Comparison of ENCODE assay signal across 8 cellular contexts in genomic region chr2:95208101-95208500, GRCh38. TPM values are rescaled to one million over a fixed set of nuclear protein-coding genes. Genes with fewer than 3 reads are reported as not detected.
DNase-seq lines count a peak whose midpoint lies in the region; ATAC-seq and TF ChIP-seq lines count a peak whose summit lies in the region.

No MANE protein-coding gene starts in this region.

- H3K27ac Mint-ChIP-seq in activated naive CD4-positive, alpha-beta T cell treated with anti-CD3 and anti-CD28 coated beads for 36 hours: no peak overlapping the region

- H3K4me3 Mint-ChIP-seq in activated naive CD4-positive, alpha-beta T cell treated with anti-CD3 and anti-CD28 coated beads for 36 hours: peak overlapping the region; percentile 88

- intact Hi-C loops in activated naive CD4-positive, alpha-beta T cell treated with anti-CD3 and anti-CD28 coated beads for 36 hours (cut with micrococcal nuclease): no loop called here
- intact Hi-C loops in ascending aorta (cut with DNase I) (no loop called here), right lobe of liver (cut with DNase I) (no loop called here)

- H3K27me3 ChIP-seq in ascending aorta (no peaks in the 10 kb centered on the region), right lobe of liver (no peaks in the 10 kb centered on the region), tibial nerve (no peaks in the 10 kb centered on the region)

- TF ChIP-seq POLR2A in right lobe of liver (IDR thresholded peaks at IDR 0.05): no peak
- no peak for TF ChIP-seq POLR2A in tibial nerve (IDR thresholded peaks at IDR 0.05)

- H3K4me1 ChIP-seq in ascending aorta: no peaks in the 10 kb centered on the region
- no peaks in the 10 kb centered on the region for H3K4me1 ChIP-seq in right lobe of liver
- peaks cover 0 to 22% (median 0%) of the 10 kb centered on the region in 4 donors for H3K4me1 ChIP-seq in tibial nerve

- WGBS in right lobe of liver (ENCODE audit: insufficient coverage, low coverage, low lambda C conversion rate, missing lambda C conversion rate): 76% methylated on average over 6 of the region's 6 CpGs
- WGBS in tibial nerve, 2 donors: 61% methylated on average over 6 of the region's 6 CpGs

- H3K9me3 ChIP-seq in ascending aorta (peaks cover 21 to 33% of the 10 kb centered on the region in 2 donors), right lobe of liver (peaks cover 0 to 18% (median 0%) of the 10 kb centered on the region in 4 donors), tibial nerve (peaks cover 0 to 35% (median 15%) of the 10 kb centered on the region in 4 donors)

- DNase-seq in activated naive CD4-positive, alpha-beta T cell treated with anti-CD3 and anti-CD28 coated beads for 36 hours: no peak
- DNase-seq in activated naive CD4-positive, alpha-beta T cell treated with Interleukin-2 at 50 U/mL for 16 hours: no peak
- DNase-seq in ascending aorta (ENCODE audit: low spot score in 2 of 2) (no peak), right lobe of liver (no peak), tibial nerve (ENCODE audit: low spot score in 2 of 2) (no peak), T-helper 9 cell (no peak), NCI-H1092 (lab: John Stamatoyannopoulos, UW) (no peak)

- peaks cover 38% of the 10 kb centered on the region for H3K36me3 Mint-ChIP-seq in activated naive CD4-positive, alpha-beta T cell treated with anti-CD3 and anti-CD28 coated beads for 36 hours (ENCODE audit: low read depth)

- ATAC-seq in right lobe of liver: no peak
- ATAC-seq in HG02678 (IDR thresholded peaks at IDR 0.05; ENCODE audit: unreplicated experiment): no peak

- peaks cover 17 to 34% of the 10 kb centered on the region in 2 donors for H3K36me3 ChIP-seq in ascending aorta
- H3K36me3 ChIP-seq in right lobe of liver: peaks cover 0 to 7% (median 0%) of the 10 kb centered on the region in 4 donors
- H3K36me3 ChIP-seq in tibial nerve: peaks cover 0 to 52% (median 15%) of the 10 kb centered on the region in 3 donors

- H3K4me3 ChIP-seq in ascending aorta: peak overlapping the region; percentile 52 to 89
- peak overlapping the region; percentile 52 to 83 (median 61) for H3K4me3 ChIP-seq in right lobe of liver
- peak overlapping the region; percentile 70 to 84 (median 74) for H3K4me3 ChIP-seq in tibial nerve

- H3K27me3 Mint-ChIP-seq in activated naive CD4-positive, alpha-beta T cell treated with anti-CD3 and anti-CD28 coated beads for 36 hours (ENCODE audit: low read depth): no peaks in the 10 kb centered on the region

- H3K27ac ChIP-seq in ascending aorta (peak overlapping the region in 1 of 2 donors; percentile 94), right lobe of liver (peak overlapping the region in 1 of 3 donors; percentile 66), tibial nerve (peak overlapping the region in 3 of 4 donors; percentile 74 to 90 (median 87))

- TF ChIP-seq EP300 in tibial nerve (IDR thresholded peaks at IDR 0.05): no peak

- H3K9me3 Mint-ChIP-seq in activated naive CD4-positive, alpha-beta T cell treated with anti-CD3 and anti-CD28 coated beads for 36 hours: peaks cover 31% of the 10 kb centered on the region

- peaks cover 12% of the 10 kb centered on the region for H3K4me1 Mint-ChIP-seq in activated naive CD4-positive, alpha-beta T cell treated with anti-CD3 and anti-CD28 coated beads for 36 hours (ENCODE audit: low read depth)

- no peak for TF ChIP-seq CTCF in ascending aorta (IDR thresholded peaks at IDR 0.05)
- TF ChIP-seq CTCF in right lobe of liver (IDR thresholded peaks at IDR 0.05): no peak
- TF ChIP-seq CTCF in tibial nerve (IDR thresholded peaks at IDR 0.05): no peak

- CTCF ChIA-PET in activated naive CD4-positive, alpha-beta T cell treated with anti-CD3 and anti-CD28 coated beads for 36 hours (lab: Charles Lee): no interaction called here

RNA-seq across cellular contexts. Expression of gene ZNF892, which starts 0.8 kb away (rescaled TPM):
- 1 to 10 TPM; 2.7 to 3.1 TPM for total RNA-seq in activated naive CD4-positive, alpha-beta T cell treated with anti-CD3 and anti-CD28 coated beads for 36 hours
- total RNA-seq in ascending aorta (1.4 TPM), right lobe of liver (1 to 10 TPM in 4 of 6 experiments, under 1 TPM in 2; 0.48 to 2.3 (median 1.1) TPM), tibial nerve (10 to 100 TPM in 3 of 4 donors, 1 to 10 TPM in 1; 7.7 to 21.2 (median 14.7) TPM)

RNA-seq across cellular contexts. Expression of gene ZNF2, which starts 42.5 kb away (rescaled TPM):
- 1 to 10 TPM; 2.6 to 3.1 TPM for total RNA-seq in activated naive CD4-positive, alpha-beta T cell treated with anti-CD3 and anti-CD28 coated beads for 36 hours
- total RNA-seq in ascending aorta (0.75 TPM), right lobe of liver (1 to 10 TPM; 1.1 to 2.0 (median 1.8) TPM), tibial nerve (1 to 10 TPM; 3.9 to 5.7 (median 4.9) TPM)

RNA-seq across cellular contexts. Expression of gene ZNF514, which starts 48.5 kb away (rescaled TPM):
- total RNA-seq in activated naive CD4-positive, alpha-beta T cell treated with anti-CD3 and anti-CD28 coated beads for 36 hours: 1 to 10 TPM; 9.1 to 9.7 TPM
- 10.7 TPM for total RNA-seq in ascending aorta
- total RNA-seq in right lobe of liver: 1 to 10 TPM; 2.0 to 8.1 (median 5.4) TPM
- 10 to 100 TPM; 19.4 to 24.1 (median 22.2) TPM for total RNA-seq in tibial nerve
